In the genomic region with DNA sequence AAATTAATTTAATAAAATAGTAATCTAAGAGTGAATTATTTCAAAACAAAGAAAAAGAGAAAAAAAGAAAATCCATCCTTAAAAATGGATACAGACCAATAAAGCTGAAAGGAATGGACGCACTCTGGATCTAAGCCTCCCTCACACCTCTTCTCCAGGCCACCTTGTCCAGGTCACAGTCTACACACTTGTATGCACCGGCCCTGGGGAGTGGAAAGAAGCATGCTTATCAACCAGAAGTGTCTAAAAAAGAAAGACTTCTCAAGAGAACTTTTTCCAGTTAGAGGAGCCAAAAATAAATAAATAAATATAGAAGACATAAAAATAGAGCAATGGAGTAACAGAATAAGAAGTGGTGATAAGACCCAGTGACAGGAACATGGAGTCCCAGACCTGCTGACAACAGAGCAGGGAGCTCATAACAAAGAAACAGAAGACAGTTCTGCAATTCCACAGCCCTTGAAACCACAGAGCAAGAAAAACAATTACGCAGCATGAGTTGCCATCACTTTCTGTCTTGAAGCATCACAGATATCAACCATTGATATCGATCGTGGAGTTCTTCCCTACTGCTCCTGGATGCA, we compare ENCODE assay signal across 26 cellular contexts.
A peak's percentile ranks its signal among the peaks of the same experiment; 100 is the strongest.
DNase-seq lines count a peak whose midpoint lies in the region; ATAC-seq and TF ChIP-seq lines count a peak whose summit lies in the region.
"Had no signal": no experiment of that assay in that cellular context is flagged by ENCODE, and none has a peak within 500 bp of the region (broad histone marks: within the 10 kb centered on the region; RNA-seq: fewer than 3 reads in every experiment).

No MANE protein-coding gene starts in this region.

- H3K27ac ChIP-seq in esophagus muscularis mucosa (replicated peaks in 1 of 4) (peak overlapping the region; percentile 40 to 84 (median 56)), testis (peak overlapping the region; percentile 71 to 90)
- H3K27ac ChIP-seq: BLaER1 treated with 17β-estradiol and CSF1 and Interleukin-3, amounts not matched to agents 10 nM and 100 nM; breast epithelium; right lobe of liver; SJSA1 had no signal

- TF ChIP-seq CTCF in NB4 (IDR thresholded peaks at IDR 0.05; ENCODE audit: low read depth, low read length), result no peak
- no peak for TF ChIP-seq CTCF in esophagus muscularis mucosa (IDR thresholded peaks at IDR 0.05)
- no peak for TF ChIP-seq CTCF in testis (IDR thresholded peaks at IDR 0.05)

- intact Hi-C loops in esophagus muscularis mucosa (cut with DNase I) (loop anchor here (10.0 kb wide), 1 partner anchor 86 kb away; no protein-coding TSS in a partner anchor), testis (cut with DNase I; ENCODE audit: low total_unique reads) (loop anchor here (10.0 kb wide), 1 partner anchor 66 kb away; no protein-coding TSS in a partner anchor)

- no peak for TF ChIP-seq POLR2A in NB4 (IDR thresholded peaks at IDR 0.05; ENCODE audit: extremely low read depth, insufficient read length)
- TF ChIP-seq POLR2A in esophagus muscularis mucosa (IDR thresholded peaks at IDR 0.05; ENCODE audit: low read depth), result no peak
- TF ChIP-seq POLR2A in testis (IDR thresholded peaks at IDR 0.05), result no peak

- no peak overlapping the region for H3K4me3 ChIP-seq in NB4 (ENCODE audit: low read depth, low read length)
- H3K4me3 ChIP-seq in esophagus muscularis mucosa, result no peak overlapping the region
- H3K4me3 ChIP-seq in testis, result no peak overlapping the region
- H3K4me3 ChIP-seq: BLaER1 treated with 17β-estradiol and CSF1 and Interleukin-3, amounts not matched to agents 10 nM and 100 nM; breast epithelium; right lobe of liver; SJSA1; upper lobe of left lung had no signal

- H3K4me1 ChIP-seq in esophagus muscularis mucosa (peaks cover 37 to 55% (median 49%) of the 10 kb centered on the region in 4 donors), testis (peaks cover 12% of the 10 kb centered on the region)
- H3K4me1 ChIP-seq: breast epithelium, right lobe of liver, upper lobe of left lung had no signal

- ATAC-seq in GM21423 (IDR thresholded peaks at IDR 0.05; ENCODE audit: unreplicated experiment), result no peak
- ATAC-seq: left colon, natural killer cell, right lobe of liver had no signal

- no peaks in the 10 kb centered on the region for H3K27me3 ChIP-seq in esophagus muscularis mucosa
- no peaks in the 10 kb centered on the region for H3K27me3 ChIP-seq in testis
- H3K27me3 ChIP-seq: BLaER1 treated with 17β-estradiol and CSF1 and Interleukin-3, amounts not matched to agents 10 nM and 100 nM; right lobe of liver; SJSA1; upper lobe of left lung had no signal

- DNase-seq in NB4 (ENCODE audit: low read depth) (peak; percentile 39), esophagus muscularis mucosa (ENCODE audit: extremely low spot score) (no peak), mucosa of gallbladder (ENCODE audit: low spot score) (peak; percentile 50), testis (peak; percentile 60), EL (no peak), OCI-M2 (lab: John Stamatoyannopoulos, UW; ENCODE audit: unreplicated experiment) (no peak), KBM-7 (no peak)
- DNase-seq: ACHN; activated CD8-positive, alpha-beta memory T cell treated with anti-CD3 and anti-CD28 coated beads for 24 hours; activated gamma-delta T cell; activated T-cell treated with anti-CD3 and anti-CD28 coated beads, Interleukin-2, amount 50 U/mL, for 1 hour; COR-L47; dermis blood vessel endothelial cell; Karpas-422; left colon; natural killer cell; NCI-H1694; NCI-H2171; NCI-H524; right lobe of liver; stimulated activated CD4-positive, alpha-beta T cell treated with anti-CD3 and anti-CD28 coated beads, Interleukin-15, amount 100 ng/mL, for 24 hours; upper lobe of left lung had no signal

- 85% methylated on average over 5 of the region's 5 CpGs for WGBS in esophagus muscularis mucosa
- 38 to 49% methylated on average over 5 of the region's 5 CpGs for WGBS in testis, 2 donors

- no peaks in the 10 kb centered on the region for H3K9me3 ChIP-seq in esophagus muscularis mucosa
- H3K9me3 ChIP-seq in testis, result no peaks in the 10 kb centered on the region
- H3K9me3 ChIP-seq: BLaER1 treated with 17β-estradiol and CSF1 and Interleukin-3, amounts not matched to agents 10 nM and 100 nM; breast epithelium; right lobe of liver; SJSA1; upper lobe of left lung had no signal

- in situ Hi-C loops in KBM-7 (cut with MboI; ENCODE audit: low pct_unique_long_range_greater_than_20kb, low sequenced_read_pairs), result loop anchor here (25.0 kb wide), 2 partner anchors 253 to 428 kb away; no protein-coding TSS in a partner anchor

- no peaks in the 10 kb centered on the region for H3K36me3 ChIP-seq in esophagus muscularis mucosa
- H3K36me3 ChIP-seq in testis (ENCODE audit: low read depth, missing control alignments), result no peaks in the 10 kb centered on the region
- H3K36me3 ChIP-seq: BLaER1 treated with 17β-estradiol and CSF1 and Interleukin-3, amounts not matched to agents 10 nM and 100 nM; breast epithelium; right lobe of liver; SJSA1; upper lobe of left lung had no signal

- no peak for TF ChIP-seq EP300 in esophagus muscularis mucosa (IDR thresholded peaks at IDR 0.05)

Comparison
In these comparisons a context has a peak if more than half of its experiments do, and no peak if none do; other contexts are left out.
1. DNase-seq: peak in NB4 (single experiment), mucosa of gallbladder (single experiment) and testis (single experiment); none in esophagus muscularis mucosa (single experiment), EL (single experiment), OCI-M2 (single experiment) and KBM-7 (single experiment).